Comparison of ENCODE assay signal across 11 cellular contexts in genomic region chr20:43942213-43942590, GRCh38. TPM values are rescaled to one million over a fixed set of nuclear protein-coding genes. Genes with fewer than 3 reads are reported as not detected.
DNase-seq lines count a peak whose midpoint lies in the region; ATAC-seq and TF ChIP-seq lines count a peak whose summit lies in the region.
"Had no signal": no experiment of that assay in that cellular context is flagged by ENCODE, and none has a peak within 500 bp of the region (broad histone marks: within the 10 kb centered on the region; RNA-seq: fewer than 3 reads in every experiment).

No MANE protein-coding gene starts in this region.

- peak overlapping the region; percentile 84 for H4K91ac ChIP-seq in mesenchymal stem cell (ENCODE audit: low read length)

- H2AFZ ChIP-seq in mesenchymal stem cell (ENCODE audit: low read depth, low read length), result no peak overlapping the region

- H3K9me3 ChIP-seq in CD4-positive, alpha-beta T cell (ENCODE audit: control insufficient read depth, low read length), result no peaks in the 10 kb centered on the region
- H3K9me3 ChIP-seq in mesenchymal stem cell (ENCODE audit: control insufficient read depth, low read length), result no peaks in the 10 kb centered on the region

- H2BK15ac ChIP-seq in mesenchymal stem cell (ENCODE audit: low read depth, poor library complexity, severe bottlenecking), result peak overlapping the region; percentile 76

- H3K23ac ChIP-seq in mesenchymal stem cell (ENCODE audit: low read length in 2 of 2), result no peak overlapping the region

- H3K18ac ChIP-seq in mesenchymal stem cell (ENCODE audit: low read depth in 1 of 2, low read length in 2 of 2), result peak overlapping the region; percentile 92 to 94

- no peaks in the 10 kb centered on the region for H3K27me3 Mint-ChIP-seq in CD4-positive, alpha-beta T cell
- H3K27me3 Mint-ChIP-seq in chondrocyte (ENCODE audit: low read depth), result peaks cover 4% of the 10 kb centered on the region

- peak overlapping the region; percentile 85 for H3K27ac Mint-ChIP-seq in CD4-positive, alpha-beta T cell
- no peak overlapping the region for H3K27ac Mint-ChIP-seq in chondrocyte (ENCODE audit: unreplicated experiment)

- no peaks in the 10 kb centered on the region for H3K36me3 ChIP-seq in mesenchymal stem cell (ENCODE audit: control insufficient read depth in 1 of 2, insufficient read depth in 2 of 2, low read depth in 1 of 2, low read length in 2 of 2)

- H3K4me1 ChIP-seq in mesenchymal stem cell (ENCODE audit: control insufficient read depth, insufficient read depth, low read depth, low read length), result peaks cover 23% of the 10 kb centered on the region

- H3K9me3 Mint-ChIP-seq in CD4-positive, alpha-beta T cell, result no peaks in the 10 kb centered on the region
- no peaks in the 10 kb centered on the region for H3K9me3 Mint-ChIP-seq in chondrocyte (ENCODE audit: low read depth)

- H4K8ac ChIP-seq in mesenchymal stem cell (ENCODE audit: low read length), result peak overlapping the region; percentile 78

- no peak overlapping the region for H3K27ac ChIP-seq in CD4-positive, alpha-beta T cell (ENCODE audit: low read depth, low read length)
- H3K27ac ChIP-seq in mesenchymal stem cell (ENCODE audit: low read length, poor library complexity, severe bottlenecking), result no peak overlapping the region

- H3K79me1 ChIP-seq in mesenchymal stem cell (replicated peaks; ENCODE audit: low read length, poor library complexity, severe bottlenecking), result no peaks in the 10 kb centered on the region

- H3K4me3 ChIP-seq in WI38 (ENCODE audit: low read depth, low read length), result 0 out of 2 replicates have a peak overlapping the region, but pooled peaks have one; percentile 22
- H3K4me3 ChIP-seq in mesenchymal stem cell (ENCODE audit: insufficient read depth in 1 of 2, low read depth in 1 of 2, low read length in 2 of 2), result no peak overlapping the region
- H3K4me3 ChIP-seq: lung had no signal

- no peak for ATAC-seq in CD4-positive, alpha-beta T cell (ENCODE audit: poor library complexity)
- ATAC-seq in GM21825 (IDR thresholded peaks at IDR 0.05; ENCODE audit: unreplicated experiment) (peak; percentile 9), GM19324 (IDR thresholded peaks at IDR 0.05; ENCODE audit: low FRiP score, unreplicated experiment) (no peak)

- peak overlapping the region; percentile 46 for H2AK5ac ChIP-seq in mesenchymal stem cell (ENCODE audit: low read length, severe bottlenecking)

- no peak for DNase-seq in CD4-positive, alpha-beta T cell
- DNase-seq in mesenchymal stem cell (no peak), NCI-H226 (no peak), SIG-M5 treated with dmso at 0.1 percent for 504 hours (lab: John Stamatoyannopoulos, UW; ENCODE audit: unreplicated experiment) (no peak), chondrocyte (ENCODE audit: low spot score) (no peak)
- DNase-seq: activated effector memory CD4-positive, alpha-beta T cell treated with Interleukin-2 at 50 U/mL for 16 hours; NCI-H1694 had no signal

- peak overlapping the region; percentile 84 to 98 for H2BK12ac ChIP-seq in mesenchymal stem cell (ENCODE audit: low read length in 2 of 2)

- peak overlapping the region; percentile 64 for H2BK120ac ChIP-seq in mesenchymal stem cell (ENCODE audit: low read depth, low read length)

- intact Hi-C loops in CD4-positive, alpha-beta T cell (cut with DNase I, micrococcal nuclease), result loop anchor here in 1 of 2 experiments (2.0 kb wide), 1 partner anchor 17 kb away; no protein-coding TSS in a partner anchor

- peak overlapping the region; percentile 71 for H3K9ac ChIP-seq in mesenchymal stem cell (ENCODE audit: low read length)

- WGBS in mesenchymal stem cell, result 67% methylated on average over 1 of the region's 1 CpG

- no peak overlapping the region for H2BK5ac ChIP-seq in mesenchymal stem cell (ENCODE audit: low read depth, low read length, poor library complexity, severe bottlenecking)

- peak overlapping the region; percentile 68 to 81 for H3K4ac ChIP-seq in mesenchymal stem cell (ENCODE audit: low read depth in 1 of 2, low read length in 2 of 2)

- no peaks in the 10 kb centered on the region for H3K36me3 Mint-ChIP-seq in CD4-positive, alpha-beta T cell (ENCODE audit: low read depth)
- no peaks in the 10 kb centered on the region for H3K36me3 Mint-ChIP-seq in chondrocyte (ENCODE audit: low read depth)

- no peak overlapping the region for H3K4me3 Mint-ChIP-seq in CD4-positive, alpha-beta T cell
- no peak overlapping the region for H3K4me3 Mint-ChIP-seq in chondrocyte (ENCODE audit: unreplicated experiment)

- no peak overlapping the region for H3K4me2 ChIP-seq in mesenchymal stem cell (ENCODE audit: low read length, poor library complexity, severe bottlenecking)

- POLR2A ChIA-PET in CD4-positive, alpha-beta T cell (lab: Charles Lee), result interaction anchor here (1.0 to 4.4 kb wide), 9 partner anchors 9 to 127 kb away, joined by 3 to 28 read pairs (median 8); no protein-coding TSS in a partner anchor

- peaks cover 82% of the 10 kb centered on the region for H3K4me1 Mint-ChIP-seq in CD4-positive, alpha-beta T cell (ENCODE audit: low read depth)
- H3K4me1 Mint-ChIP-seq in chondrocyte (ENCODE audit: low read depth), result peaks cover 17% of the 10 kb centered on the region

- H3K14ac ChIP-seq in mesenchymal stem cell (ENCODE audit: low read length in 2 of 2), result peak overlapping the region in 1 of 2 experiments; percentile 69

- CTCF ChIA-PET in CD4-positive, alpha-beta T cell (lab: Charles Lee), result no interaction called here

- no peak for TF ChIP-seq CTCF in CD4-positive, alpha-beta T cell (IDR thresholded peaks at IDR 0.05)
- TF ChIP-seq CTCF in WI38 (IDR thresholded peaks at IDR 0.05; ENCODE audit: low read depth, low read length) (no peak), chondrocyte (IDR thresholded peaks at IDR 0.05) (no peak)

- no peaks in the 10 kb centered on the region for H3K27me3 ChIP-seq in CD4-positive, alpha-beta T cell (ENCODE audit: control insufficient read depth, insufficient read depth, low read length)
- H3K27me3 ChIP-seq in mesenchymal stem cell (ENCODE audit: control insufficient read depth in 1 of 2, insufficient read depth in 1 of 2, low read length in 2 of 2), result peaks cover 0 to 12% of the 10 kb centered on the region in 2 experiments

RNA-seq across cellular contexts. Expression of gene TOX2, which starts 27.6 kb away (rescaled TPM):
- total RNA-seq in CD4-positive, alpha-beta T cell, result 1 to 10 TPM; 3.3 to 3.9 TPM
- 170 TPM for polyA plus RNA-seq in mesenchymal stem cell (2013, experiment 1 of 2)
- 164 TPM for polyA plus RNA-seq in mesenchymal stem cell (2013, experiment 2 of 2)
- total RNA-seq in chondrocyte, result 0.12 to 0.18 TPM in 2 of 3 replicates, not detected in the other
